Comparison of ENCODE assay signal across 19 cellular contexts in the genomic region with DNA sequence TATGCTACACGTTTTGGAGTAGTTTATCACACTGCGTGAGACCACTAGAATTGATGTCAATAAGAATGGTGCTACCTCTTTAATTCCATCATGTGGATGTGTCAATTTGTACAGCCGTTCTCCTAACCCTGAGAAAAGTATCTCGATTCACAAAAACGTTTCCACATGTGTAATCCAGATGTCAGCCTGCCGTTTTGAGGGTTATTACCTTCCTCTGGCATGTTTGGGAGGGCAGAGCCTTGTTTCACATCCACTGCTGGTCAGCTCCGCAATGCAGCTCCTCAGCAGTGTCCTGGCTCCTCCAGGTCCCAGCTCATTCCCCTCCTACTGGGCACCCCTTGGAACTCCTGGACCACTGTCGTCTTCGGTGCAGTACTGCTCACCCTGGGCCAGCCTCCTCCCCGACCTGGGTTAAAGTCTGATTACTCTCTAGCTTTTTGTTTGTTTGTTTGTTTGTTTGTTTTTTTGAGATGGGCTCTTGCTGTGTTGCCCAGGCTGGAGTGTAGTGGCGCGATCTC. TPM values are rescaled to one million over a fixed set of nuclear protein-coding genes. Genes with fewer than 3 reads are reported as not detected.
A peak's percentile ranks its signal among the peaks of the same experiment; 100 is the strongest.
DNase-seq lines count a peak whose midpoint lies in the region; ATAC-seq and TF ChIP-seq lines count a peak whose summit lies in the region.
"Had no signal": no experiment of that assay in that cellular context is flagged by ENCODE, and none has a peak within 500 bp of the region (broad histone marks: within the 10 kb centered on the region; RNA-seq: fewer than 3 reads in every experiment).

No MANE protein-coding gene starts in this region.

- no peak overlapping the region for H3K27ac ChIP-seq in right cardiac atrium (ENCODE audit: low read length)
- H3K27ac ChIP-seq: C4-2B had no signal

- no peaks in the 10 kb centered on the region for H3K4me1 ChIP-seq in right cardiac atrium (ENCODE audit: control insufficient read depth, insufficient read depth, low read length)
- H3K4me1 ChIP-seq: BE2C had no signal

- H3K36me3 ChIP-seq in H7 (replicated peaks; ENCODE audit: control insufficient read depth, insufficient read depth, low read length), result no peaks in the 10 kb centered on the region
- H3K36me3 ChIP-seq: BE2C had no signal

- intact Hi-C loops in right cardiac atrium (cut with DNase I), result no loop called here
- intact Hi-C loops in left colon (cut with DNase I, micrococcal nuclease), result no loop called here

- H3K27me3 Mint-ChIP-seq in WTC11 (ENCODE audit: low read depth) (peaks cover 2% of the 10 kb centered on the region; the same call in 1 of the 2 replicates), nephron progenitor cell (ENCODE audit: low read depth, poor library complexity) (peaks cover 6% of the 10 kb centered on the region)

- DNase-seq in EH (ENCODE audit: low read depth) (peak; percentile 3), H7 (peak; percentile 2), WTC11 (ENCODE audit: low spot score) (no peak), foreskin fibroblast (peak; percentile 20 to 61), nephron progenitor cell (no peak), right cardiac atrium (no peak), left colon (no peak)
- DNase-seq: ACHN; BE2C; CD4-positive, alpha-beta memory T cell; DMS153; DND-41; GF-D8; HCEC 1CT; IMR-90; KBM-7 had no signal

- WGBS in right cardiac atrium, result 75% methylated on average over 12 of the region's 12 CpGs

- H3K9me3 Mint-ChIP-seq in WTC11 (peaks cover 21% of the 10 kb centered on the region), nephron progenitor cell (peaks cover 27% of the 10 kb centered on the region)

- H3K4me1 Mint-ChIP-seq in WTC11 (no peaks in the 10 kb centered on the region), nephron progenitor cell (no peaks in the 10 kb centered on the region)
- H3K4me1 Mint-ChIP-seq: CD4-positive, alpha-beta memory T cell; GM23338 had no signal

- no peak overlapping the region for H3K27ac Mint-ChIP-seq in WTC11
- no peak overlapping the region for H3K27ac Mint-ChIP-seq in nephron progenitor cell
- H3K27ac Mint-ChIP-seq: CD4-positive, alpha-beta memory T cell; GM23338 had no signal

- H3K4me3 ChIP-seq in H7 (ENCODE audit: insufficient read depth, low read depth, low read length), result no peak overlapping the region
- no peak overlapping the region for H3K4me3 ChIP-seq in foreskin fibroblast (ENCODE audit: low read depth in 1 of 2, low read length in 2 of 2)
- no peak overlapping the region for H3K4me3 ChIP-seq in right cardiac atrium (ENCODE audit: low read length)
- H3K4me3 ChIP-seq: GM23338 had no signal

- 0 out of 2 replicates have a peak, but pooled peaks have one; percentile 18 for ATAC-seq in WTC11
- no peak for ATAC-seq in right cardiac atrium
- no peak for ATAC-seq in GM19035 (IDR thresholded peaks at IDR 0.05; ENCODE audit: unreplicated experiment)
- ATAC-seq in left colon, result no peak
- ATAC-seq: GM23338 had no signal

- POLR2A ChIA-PET in WTC11 (lab: Charles Lee), result interaction anchor here (0.5 kb wide), 1 partner anchor 9 kb away, joined by 3 read pairs; no protein-coding TSS in a partner anchor

- H3K27me3 ChIP-seq in H7 (ENCODE audit: control insufficient read depth, insufficient read depth, low read length) (no peaks in the 10 kb centered on the region), right cardiac atrium (ENCODE audit: control insufficient read depth, insufficient read depth) (no peaks in the 10 kb centered on the region)
- H3K27me3 ChIP-seq: BE2C had no signal

- TF ChIP-seq CTCF in WTC11 (IDR thresholded peaks at IDR 0.05) (no peak), foreskin fibroblast (IDR thresholded peaks at IDR 0.05; ENCODE audit: low read depth, low read length) (no peak), nephron progenitor cell (IDR thresholded peaks at IDR 0.05) (no peak)

- CTCF ChIA-PET in WTC11 (lab: Charles Lee), result no interaction called here

- H3K4me3 Mint-ChIP-seq in WTC11 (no peak overlapping the region), nephron progenitor cell (no peak overlapping the region)
- H3K4me3 Mint-ChIP-seq: CD4-positive, alpha-beta memory T cell; GM23338 had no signal

- H3K36me3 Mint-ChIP-seq in WTC11, result peaks cover 5% of the 10 kb centered on the region; the same call in 1 of the 2 replicates
- peaks cover 7% of the 10 kb centered on the region for H3K36me3 Mint-ChIP-seq in nephron progenitor cell (ENCODE audit: low read depth)

- no peaks in the 10 kb centered on the region for H3K9me3 ChIP-seq in right cardiac atrium (ENCODE audit: control insufficient read depth, low read length)

TF ChIP-seq in WTC11, 78 proteins besides CTCF, POLR2A, EP300 and RAD21 (continues in another document):
- TF ChIP-seq, protein P1, sequence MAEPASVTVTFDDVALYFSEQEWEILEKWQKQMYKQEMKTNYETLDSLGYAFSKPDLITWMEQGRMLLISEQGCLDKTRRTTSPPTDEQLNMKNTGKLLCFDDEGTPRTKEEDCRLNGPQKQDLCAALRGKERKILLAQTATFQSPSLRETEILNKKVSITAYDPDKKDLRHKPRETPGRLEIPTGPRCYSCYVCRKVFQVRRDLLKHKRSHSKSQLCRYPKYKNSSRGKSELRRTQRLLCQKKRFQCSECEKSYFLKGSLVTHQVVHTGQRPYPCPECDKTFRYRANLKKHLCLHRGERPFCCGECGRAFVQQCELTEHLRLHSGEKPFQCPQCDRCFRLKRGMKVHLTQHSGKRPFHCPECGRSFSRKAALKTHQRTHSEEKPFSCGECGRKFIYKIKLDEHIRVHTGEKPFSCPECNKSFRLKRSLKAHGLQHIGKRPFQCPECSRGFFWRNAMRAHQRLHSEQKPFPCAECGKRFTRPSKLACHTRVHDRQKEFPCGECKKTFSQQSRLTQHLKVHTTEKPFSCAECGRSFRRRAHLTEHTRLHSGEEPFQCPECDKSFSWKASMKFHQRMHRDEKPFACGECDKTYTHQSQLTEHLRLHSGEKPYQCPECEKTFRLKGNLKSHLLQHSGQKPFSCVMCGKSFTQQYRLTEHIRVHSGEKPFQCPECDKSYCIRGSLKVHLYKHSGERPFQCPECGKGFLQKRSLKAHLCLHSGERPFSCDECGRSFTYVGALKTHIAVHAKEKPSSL (CRISPR knock-in tag; conservative IDR thresholded peaks at IDR 0.05), result no peak
- no peak for TF ChIP-seq TEAD1 (CRISPR knock-in tag; IDR thresholded peaks at IDR 0.05)
- TF ChIP-seq, protein P2, sequence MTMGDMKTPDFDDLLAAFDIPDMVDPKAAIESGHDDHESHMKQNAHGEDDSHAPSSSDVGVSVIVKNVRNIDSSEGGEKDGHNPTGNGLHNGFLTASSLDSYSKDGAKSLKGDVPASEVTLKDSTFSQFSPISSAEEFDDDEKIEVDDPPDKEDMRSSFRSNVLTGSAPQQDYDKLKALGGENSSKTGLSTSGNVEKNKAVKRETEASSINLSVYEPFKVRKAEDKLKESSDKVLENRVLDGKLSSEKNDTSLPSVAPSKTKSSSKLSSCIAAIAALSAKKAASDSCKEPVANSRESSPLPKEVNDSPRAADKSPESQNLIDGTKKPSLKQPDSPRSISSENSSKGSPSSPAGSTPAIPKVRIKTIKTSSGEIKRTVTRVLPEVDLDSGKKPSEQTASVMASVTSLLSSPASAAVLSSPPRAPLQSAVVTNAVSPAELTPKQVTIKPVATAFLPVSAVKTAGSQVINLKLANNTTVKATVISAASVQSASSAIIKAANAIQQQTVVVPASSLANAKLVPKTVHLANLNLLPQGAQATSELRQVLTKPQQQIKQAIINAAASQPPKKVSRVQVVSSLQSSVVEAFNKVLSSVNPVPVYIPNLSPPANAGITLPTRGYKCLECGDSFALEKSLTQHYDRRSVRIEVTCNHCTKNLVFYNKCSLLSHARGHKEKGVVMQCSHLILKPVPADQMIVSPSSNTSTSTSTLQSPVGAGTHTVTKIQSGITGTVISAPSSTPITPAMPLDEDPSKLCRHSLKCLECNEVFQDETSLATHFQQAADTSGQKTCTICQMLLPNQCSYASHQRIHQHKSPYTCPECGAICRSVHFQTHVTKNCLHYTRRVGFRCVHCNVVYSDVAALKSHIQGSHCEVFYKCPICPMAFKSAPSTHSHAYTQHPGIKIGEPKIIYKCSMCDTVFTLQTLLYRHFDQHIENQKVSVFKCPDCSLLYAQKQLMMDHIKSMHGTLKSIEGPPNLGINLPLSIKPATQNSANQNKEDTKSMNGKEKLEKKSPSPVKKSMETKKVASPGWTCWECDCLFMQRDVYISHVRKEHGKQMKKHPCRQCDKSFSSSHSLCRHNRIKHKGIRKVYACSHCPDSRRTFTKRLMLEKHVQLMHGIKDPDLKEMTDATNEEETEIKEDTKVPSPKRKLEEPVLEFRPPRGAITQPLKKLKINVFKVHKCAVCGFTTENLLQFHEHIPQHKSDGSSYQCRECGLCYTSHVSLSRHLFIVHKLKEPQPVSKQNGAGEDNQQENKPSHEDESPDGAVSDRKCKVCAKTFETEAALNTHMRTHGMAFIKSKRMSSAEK (CRISPR knock-in tag; IDR thresholded peaks at IDR 0.05; ENCODE audit: borderline replicate concordance), result no peak
- TF ChIP-seq EMX1 (CRISPR knock-in tag; IDR thresholded peaks at IDR 0.05), result no peak
- TF ChIP-seq, protein P3, sequence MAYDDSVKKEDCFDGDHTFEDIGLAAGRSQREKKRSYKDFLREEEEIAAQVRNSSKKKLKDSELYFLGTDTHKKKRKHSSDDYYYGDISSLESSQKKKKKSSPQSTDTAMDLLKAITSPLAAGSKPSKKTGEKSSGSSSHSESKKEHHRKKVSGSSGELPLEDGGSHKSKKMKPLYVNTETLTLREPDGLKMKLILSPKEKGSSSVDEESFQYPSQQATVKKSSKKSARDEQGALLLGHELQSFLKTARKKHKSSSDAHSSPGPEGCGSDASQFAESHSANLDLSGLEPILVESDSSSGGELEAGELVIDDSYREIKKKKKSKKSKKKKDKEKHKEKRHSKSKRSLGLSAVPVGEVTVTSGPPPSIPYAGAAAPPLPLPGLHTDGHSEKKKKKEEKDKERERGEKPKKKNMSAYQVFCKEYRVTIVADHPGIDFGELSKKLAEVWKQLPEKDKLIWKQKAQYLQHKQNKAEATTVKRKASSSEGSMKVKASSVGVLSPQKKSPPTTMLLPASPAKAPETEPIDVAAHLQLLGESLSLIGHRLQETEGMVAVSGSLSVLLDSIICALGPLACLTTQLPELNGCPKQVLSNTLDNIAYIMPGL (CRISPR knock-in tag; IDR thresholded peaks at IDR 0.05), result no peak

RNA-seq across cellular contexts. Expression of a gene that starts 34.6 kb away (rescaled TPM):
- total RNA-seq in H7 (2014; rRNA removed; shearing (Covaris generic)), result 43.4 and 44.4 TPM in 2 replicates
- 56.5 to 63.8 TPM (median 57.1 TPM) in 3 replicates for total RNA-seq in WTC11 (2021)
- total RNA-seq in right cardiac atrium, result 10 to 100 TPM; 16.2 to 21.7 (median 19.3) TPM
- polyA plus RNA-seq in right cardiac atrium, result 17.7 TPM
- total RNA-seq in left colon, result 10 to 100 TPM; 21.7 to 28.1 TPM

RNA-seq across cellular contexts. Expression of a gene that starts 39.8 kb away (rescaled TPM):
- total RNA-seq in H7 (2014; rRNA removed; shearing (Covaris generic)), result 28.9 and 30.1 TPM in 2 replicates
- 30.2 to 32.8 TPM (median 31.4 TPM) in 3 replicates for total RNA-seq in WTC11 (2021)
- total RNA-seq in right cardiac atrium, result 10 to 100 TPM; 13.3 to 17.9 (median 16.4) TPM
- polyA plus RNA-seq in right cardiac atrium, result 24.3 TPM
- total RNA-seq in left colon, result 10 to 100 TPM; 16.2 to 17.5 TPM

Comparison
In these comparisons a context has a peak if more than half of its experiments do, and no peak if none do; other contexts are left out.
1. DNase-seq: peak in EH (single experiment), H7 (single experiment) and foreskin fibroblast (2 of 2); none in WTC11 (single experiment), nephron progenitor cell (single experiment), right cardiac atrium (0 of 3) and left colon (0 of 2).